Comparison of ENCODE assay signal across 20 cellular contexts in genomic region chr11:35853871-35854270, GRCh38.
DNase-seq lines count a peak whose midpoint lies in the region; TF ChIP-seq lines count a peak whose summit lies in the region.
"Had no signal": no experiment of that assay in that cellular context is flagged by ENCODE, and none has a peak within 500 bp of the region (broad histone marks: within the 10 kb centered on the region; RNA-seq: fewer than 3 reads in every experiment).

No MANE protein-coding gene starts in this region.

- no peak overlapping the region for H3K4me3 ChIP-seq in Karpas-422 (ENCODE audit: low read length)
- H3K4me3 ChIP-seq: BLaER1 treated with 17β-estradiol and CSF1 and Interleukin-3, amounts not matched to agents 10 nM and 100 nM; SK-N-MC had no signal

- H3K27me3 Mint-ChIP-seq in glutamatergic neuron (ENCODE audit: unreplicated experiment) = peaks cover 4% of the 10 kb centered on the region

- H3K27me3 ChIP-seq in Karpas-422 (ENCODE audit: low read length) = no peaks in the 10 kb centered on the region
- H3K27me3 ChIP-seq: BLaER1 treated with 17β-estradiol and CSF1 and Interleukin-3, amounts not matched to agents 10 nM and 100 nM had no signal

- TF ChIP-seq CTCF in glutamatergic neuron (IDR thresholded peaks at IDR 0.05; ENCODE audit: partially characterized antibody, unreplicated experiment) = no peak

- no peaks in the 10 kb centered on the region for H3K36me3 ChIP-seq in Karpas-422 (ENCODE audit: insufficient read depth, low read length)
- H3K36me3 ChIP-seq: BLaER1 treated with 17β-estradiol and CSF1 and Interleukin-3, amounts not matched to agents 10 nM and 100 nM had no signal

- peaks cover 8% of the 10 kb centered on the region for H3K36me3 Mint-ChIP-seq in glutamatergic neuron (ENCODE audit: unreplicated experiment)
- H3K36me3 Mint-ChIP-seq: CD8-positive, alpha-beta T cell had no signal

- H3K4me1 ChIP-seq in Karpas-422 (ENCODE audit: low read length) = no peaks in the 10 kb centered on the region

- H3K4me3 Mint-ChIP-seq in glutamatergic neuron (ENCODE audit: unreplicated experiment) = no peak overlapping the region
- H3K4me3 Mint-ChIP-seq: CD8-positive, alpha-beta T cell had no signal

- no peaks in the 10 kb centered on the region for H4K20me1 ChIP-seq in Karpas-422 (ENCODE audit: insufficient read depth, low read depth, low read length)
- H4K20me1 ChIP-seq: BLaER1 treated with 17β-estradiol and CSF1 and Interleukin-3, amounts not matched to agents 10 nM and 100 nM had no signal

- peak overlapping the region; percentile 10 for H3K27ac Mint-ChIP-seq in glutamatergic neuron (ENCODE audit: unreplicated experiment)
- H3K27ac Mint-ChIP-seq: CD8-positive, alpha-beta T cell had no signal

- H3K9me3 ChIP-seq in Karpas-422 (ENCODE audit: low read length) = no peaks in the 10 kb centered on the region

- no peak overlapping the region for H3K27ac ChIP-seq in Karpas-422 (ENCODE audit: low read length)
- H3K27ac ChIP-seq: BLaER1 treated with 17β-estradiol and CSF1 and Interleukin-3, amounts not matched to agents 10 nM and 100 nM; SK-N-MC had no signal

- H3K4me2 ChIP-seq in Karpas-422 (ENCODE audit: low read depth, low read length, poor library complexity, severe bottlenecking) = no peak overlapping the region
- H3K4me2 ChIP-seq: BLaER1 treated with 17β-estradiol and CSF1 and Interleukin-3, amounts not matched to agents 10 nM and 100 nM had no signal

- peaks cover 11% of the 10 kb centered on the region for H3K9me3 Mint-ChIP-seq in glutamatergic neuron (ENCODE audit: unreplicated experiment)
- H3K9me3 Mint-ChIP-seq: CD8-positive, alpha-beta T cell had no signal

- H2AFZ ChIP-seq in Karpas-422 (ENCODE audit: low read length) = no peak overlapping the region

- peaks cover 12% of the 10 kb centered on the region for H3K4me1 Mint-ChIP-seq in glutamatergic neuron (ENCODE audit: low read depth, unreplicated experiment)

- no peaks in the 10 kb centered on the region for H3K9me2 ChIP-seq in Karpas-422 (replicated peaks; ENCODE audit: insufficient read depth, low read length)

- peak; percentile 88 for DNase-seq in NCI-H2171 (lab: John Stamatoyannopoulos, UW)
- DNase-seq in NCI-H82 treated with DMSO at 0.1 percent for 48 hours (lab: John Stamatoyannopoulos, UW; ENCODE audit: unreplicated experiment) = peak; percentile 47
- no peak for DNase-seq in glutamatergic neuron
- DNase-seq in NCI-H1105 (lab: John Stamatoyannopoulos, UW) = no peak
- DNase-seq in occipital lobe (lab: John Stamatoyannopoulos, UW) = no peak
- no peak for DNase-seq in SKM-1 treated with dmso at 0.1 percent for 144 hours (lab: John Stamatoyannopoulos, UW; ENCODE audit: unreplicated experiment)
- DNase-seq in Karpas-422 = no peak
- DNase-seq: Calu3; CD8-positive, alpha-beta T cell; GOT3; MM.1S; NCI-H1092; NCI-H146; NCI-H2081 treated with DMSO at 0.1 percent for 48 hours; NCI-H526; NK-92 treated with Interleukin-12 subunit alpha and Interleukin-12 subunit beta, amount 100 ng/mL, for 24 hours; OCI-M1; SHP77 had no signal

- H3K9ac ChIP-seq in Karpas-422 (ENCODE audit: low read length) = no peak overlapping the region
- H3K9ac ChIP-seq: BLaER1 treated with 17β-estradiol and CSF1 and Interleukin-3, amounts not matched to agents 10 nM and 100 nM had no signal

- no peaks in the 10 kb centered on the region for H3K79me2 ChIP-seq in Karpas-422 (ENCODE audit: low read length)

Comparison
In these comparisons a context has a peak if more than half of its experiments do, and no peak if none do; other contexts are left out.
1. DNase-seq: peak in NCI-H2171 (single experiment) and NCI-H82 treated with DMSO at 0.1 percent for 48 hours (single experiment); none in glutamatergic neuron (single experiment), NCI-H1105 (single experiment), occipital lobe (single experiment), SKM-1 treated with dmso at 0.1 percent for 144 hours (single experiment) and Karpas-422 (single experiment).